1 cellular context compared by ENCODE assay signal in genomic region chr1:10631121-10631810, GRCh38.
TF ChIP-seq lines count a peak whose summit lies in the region.

No MANE protein-coding gene starts in this region.

TF ChIP-seq in GM23338, 12 proteins besides CTCF, POLR2A, EP300 and RAD21 (continued from another document):
- TF ChIP-seq, protein P1, sequence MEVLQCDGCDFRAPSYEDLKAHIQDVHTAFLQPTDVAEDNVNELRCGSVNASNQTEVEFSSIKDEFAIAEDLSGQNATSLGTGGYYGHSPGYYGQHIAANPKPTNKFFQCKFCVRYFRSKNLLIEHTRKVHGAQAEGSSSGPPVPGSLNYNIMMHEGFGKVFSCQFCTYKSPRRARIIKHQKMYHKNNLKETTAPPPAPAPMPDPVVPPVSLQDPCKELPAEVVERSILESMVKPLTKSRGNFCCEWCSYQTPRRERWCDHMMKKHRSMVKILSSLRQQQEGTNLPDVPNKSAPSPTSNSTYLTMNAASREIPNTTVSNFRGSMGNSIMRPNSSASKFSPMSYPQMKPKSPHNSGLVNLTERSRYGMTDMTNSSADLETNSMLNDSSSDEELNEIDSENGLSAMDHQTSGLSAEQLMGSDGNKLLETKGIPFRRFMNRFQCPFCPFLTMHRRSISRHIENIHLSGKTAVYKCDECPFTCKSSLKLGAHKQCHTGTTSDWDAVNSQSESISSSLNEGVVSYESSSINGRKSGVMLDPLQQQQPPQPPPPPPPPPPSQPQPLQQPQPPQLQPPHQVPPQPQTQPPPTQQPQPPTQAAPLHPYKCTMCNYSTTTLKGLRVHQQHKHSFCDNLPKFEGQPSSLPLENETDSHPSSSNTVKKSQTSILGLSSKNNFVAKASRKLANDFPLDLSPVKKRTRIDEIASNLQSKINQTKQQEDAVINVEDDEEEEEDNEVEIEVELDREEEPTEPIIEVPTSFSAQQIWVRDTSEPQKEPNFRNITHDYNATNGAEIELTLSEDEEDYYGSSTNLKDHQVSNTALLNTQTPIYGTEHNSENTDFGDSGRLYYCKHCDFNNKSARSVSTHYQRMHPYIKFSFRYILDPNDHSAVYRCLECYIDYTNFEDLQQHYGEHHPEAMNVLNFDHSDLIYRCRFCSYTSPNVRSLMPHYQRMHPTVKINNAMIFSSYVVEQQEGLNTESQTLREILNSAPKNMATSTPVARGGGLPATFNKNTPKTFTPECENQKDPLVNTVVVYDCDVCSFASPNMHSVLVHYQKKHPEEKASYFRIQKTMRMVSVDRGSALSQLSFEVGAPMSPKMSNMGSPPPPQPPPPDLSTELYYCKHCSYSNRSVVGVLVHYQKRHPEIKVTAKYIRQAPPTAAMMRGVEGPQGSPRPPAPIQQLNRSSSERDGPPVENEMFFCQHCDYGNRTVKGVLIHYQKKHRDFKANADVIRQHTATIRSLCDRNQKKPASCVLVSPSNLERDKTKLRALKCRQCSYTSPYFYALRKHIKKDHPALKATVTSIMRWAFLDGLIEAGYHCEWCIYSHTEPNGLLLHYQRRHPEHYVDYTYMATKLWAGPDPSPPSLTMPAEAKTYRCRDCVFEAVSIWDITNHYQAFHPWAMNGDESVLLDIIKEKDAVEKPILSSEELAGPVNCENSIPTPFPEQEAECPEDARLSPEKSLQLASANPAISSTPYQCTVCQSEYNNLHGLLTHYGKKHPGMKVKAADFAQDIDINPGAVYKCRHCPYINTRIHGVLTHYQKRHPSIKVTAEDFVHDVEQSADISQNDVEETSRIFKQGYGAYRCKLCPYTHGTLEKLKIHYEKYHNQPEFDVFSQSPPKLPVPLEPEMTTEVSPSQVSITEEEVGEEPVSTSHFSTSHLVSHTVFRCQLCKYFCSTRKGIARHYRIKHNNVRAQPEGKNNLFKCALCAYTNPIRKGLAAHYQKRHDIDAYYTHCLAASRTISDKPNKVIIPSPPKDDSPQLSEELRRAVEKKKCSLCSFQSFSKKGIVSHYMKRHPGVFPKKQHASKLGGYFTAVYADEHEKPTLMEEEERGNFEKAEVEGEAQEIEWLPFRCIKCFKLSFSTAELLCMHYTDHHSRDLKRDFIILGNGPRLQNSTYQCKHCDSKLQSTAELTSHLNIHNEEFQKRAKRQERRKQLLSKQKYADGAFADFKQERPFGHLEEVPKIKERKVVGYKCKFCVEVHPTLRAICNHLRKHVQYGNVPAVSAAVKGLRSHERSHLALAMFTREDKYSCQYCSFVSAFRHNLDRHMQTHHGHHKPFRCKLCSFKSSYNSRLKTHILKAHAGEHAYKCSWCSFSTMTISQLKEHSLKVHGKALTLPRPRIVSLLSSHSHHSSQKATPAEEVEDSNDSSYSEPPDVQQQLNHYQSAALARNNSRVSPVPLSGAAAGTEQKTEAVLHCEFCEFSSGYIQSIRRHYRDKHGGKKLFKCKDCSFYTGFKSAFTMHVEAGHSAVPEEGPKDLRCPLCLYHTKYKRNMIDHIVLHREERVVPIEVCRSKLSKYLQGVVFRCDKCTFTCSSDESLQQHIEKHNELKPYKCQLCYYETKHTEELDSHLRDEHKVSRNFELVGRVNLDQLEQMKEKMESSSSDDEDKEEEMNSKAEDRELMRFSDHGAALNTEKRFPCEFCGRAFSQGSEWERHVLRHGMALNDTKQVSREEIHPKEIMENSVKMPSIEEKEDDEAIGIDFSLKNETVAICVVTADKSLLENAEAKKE (CRISPR knock-in tag; IDR thresholded peaks at IDR 0.05) = no peak
- TF ChIP-seq STAT1 (IDR thresholded peaks at IDR 0.05; ENCODE audit: unreplicated experiment) = no peak
- TF ChIP-seq ETS1 (IDR thresholded peaks at IDR 0.05) = no peak
- no peak for TF ChIP-seq EZH2 (IDR thresholded peaks at IDR 0.05; ENCODE audit: low read depth, unreplicated experiment)
